In the genomic region with DNA sequence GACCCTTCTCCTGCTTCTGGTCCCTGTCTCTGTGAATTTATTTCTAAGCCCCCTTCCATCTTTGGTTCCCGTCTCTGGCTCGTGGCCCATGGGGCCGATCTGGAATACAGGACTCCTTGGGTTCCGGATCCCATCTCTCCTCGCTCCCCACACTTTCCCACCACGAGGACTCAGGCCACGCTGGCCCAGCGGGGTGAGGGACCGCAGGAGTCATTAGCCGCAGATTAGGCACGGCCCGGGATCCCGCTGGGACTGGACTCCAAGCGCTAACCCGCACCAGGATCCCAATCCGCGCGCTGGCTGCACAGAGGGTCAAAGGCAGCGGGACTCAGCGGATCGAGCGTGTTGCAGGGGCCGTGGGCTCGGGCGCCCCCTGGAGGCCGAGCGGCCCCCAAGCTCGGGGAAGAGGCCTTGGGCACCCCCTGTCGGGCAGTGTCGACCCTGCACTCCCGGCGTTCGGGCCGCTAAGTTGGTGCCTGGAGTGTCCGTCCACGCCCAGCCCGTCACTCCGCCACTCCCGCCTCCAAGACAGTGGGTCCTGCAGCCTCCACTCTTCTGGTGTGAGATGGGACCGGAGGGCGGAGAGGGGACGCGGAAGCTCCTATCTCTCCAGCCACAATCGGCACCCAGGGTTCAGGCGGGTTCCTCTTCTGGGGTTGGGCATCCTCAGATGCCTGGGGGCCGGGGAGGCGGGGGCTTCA, we compare ENCODE assay signal across 8 cellular contexts. TPM values are rescaled to one million over a fixed set of nuclear protein-coding genes. Genes with fewer than 3 reads are reported as not detected.
DNase-seq lines count a peak whose midpoint lies in the region; ATAC-seq and TF ChIP-seq lines count a peak whose summit lies in the region.

No MANE protein-coding gene starts in this region.

- H3K4me2 ChIP-seq in osteoblast (ENCODE audit: insufficient read depth, low read length) = peak overlapping the region; percentile 93

- H3K27me3 ChIP-seq in osteoblast (ENCODE audit: insufficient read depth, low read length) = peaks cover 40% of the 10 kb centered on the region
- no peaks in the 10 kb centered on the region for H3K27me3 ChIP-seq in testis

- TF ChIP-seq CTCF in osteoblast (IDR thresholded peaks at IDR 0.05; ENCODE audit: extremely low read depth, low read depth, low read length) (peak; percentile 100), testis (IDR thresholded peaks at IDR 0.05) (peak; percentile 99 to 100 (median 100))

- DNase-seq in ELR (ENCODE audit: low read depth) = peak; percentile 87
- peak; percentile 92 for DNase-seq in LoVo (ENCODE audit: low spot score)
- DNase-seq in SHP77 treated with DMSO at 0.1 percent for 48 hours (lab: John Stamatoyannopoulos, UW) = peak; percentile 75
- DNase-seq in activated naive CD4-positive, alpha-beta T cell (lab: John Stamatoyannopoulos, UW) = peak; percentile 77 to 87 (median 78)
- DNase-seq in germinal center (ENCODE audit: low spot score) = peak; percentile 93
- DNase-seq in osteoblast (ENCODE audit: insufficient read length, low spot score, missing footprints) = peak; percentile 99
- DNase-seq in testis = peak; percentile 90

- no peak for TF ChIP-seq POLR2A in testis (IDR thresholded peaks at IDR 0.05)

- H3K4me3 ChIP-seq in osteoblast (ENCODE audit: insufficient read depth, low read length) (peak overlapping the region; percentile 79), testis (peak overlapping the region; percentile 46 to 48)

- H3K9me3 ChIP-seq in osteoblast (ENCODE audit: low read depth, low read length) (no peaks in the 10 kb centered on the region), testis (no peaks in the 10 kb centered on the region)

- peaks cover 15% of the 10 kb centered on the region for H4K20me1 ChIP-seq in osteoblast (ENCODE audit: insufficient read depth, low read length)

- ATAC-seq in GM21786 (IDR thresholded peaks at IDR 0.05; ENCODE audit: unreplicated experiment) = peak; percentile 41

- H3K36me3 ChIP-seq in osteoblast (ENCODE audit: insufficient read depth, low read length) (peaks cover 9% of the 10 kb centered on the region), testis (ENCODE audit: low read depth, missing control alignments) (no peaks in the 10 kb centered on the region)

- intact Hi-C loops in testis (cut with DNase I; ENCODE audit: low total_unique reads) = no loop called here

- peak overlapping the region; percentile 35 for H2AFZ ChIP-seq in osteoblast (ENCODE audit: low read length)

- H3K4me1 ChIP-seq in osteoblast (ENCODE audit: insufficient read depth, low read length) (peaks cover 41% of the 10 kb centered on the region), testis (peaks cover 34% of the 10 kb centered on the region)

- H3K79me2 ChIP-seq in osteoblast (ENCODE audit: insufficient read depth, low read length) = no peaks in the 10 kb centered on the region

- 2 to 4% methylated on average over 22 to 24 of the region's 47 CpGs for WGBS in testis, 2 donors

- H3K27ac ChIP-seq in osteoblast (ENCODE audit: low read depth, low read length) (peak overlapping the region; percentile 23), testis (no peak overlapping the region)

RNA-seq across cellular contexts. Expression of gene SHMT2, which starts 9.5 kb away (rescaled TPM):
- total RNA-seq in osteoblast = 384 and 408 TPM in 2 replicates
- 10 to 100 TPM; 25.9 to 33.9 TPM for total RNA-seq in testis
- 24.8 TPM for polyA plus RNA-seq in testis (ENCODE audit: insufficient read depth, low read depth, low replicate concordance)

RNA-seq across cellular contexts. Expression of gene STAC3, which starts 12.0 kb away (rescaled TPM):
- total RNA-seq in osteoblast (0.36 and 0.59 TPM in 2 replicates), testis (10 to 100 TPM in 1 of 2 donors, 1 to 10 TPM in 1; 5.0 to 12.0 TPM)
- polyA plus RNA-seq in testis (ENCODE audit: insufficient read depth, low read depth, low replicate concordance) = 23.4 TPM

RNA-seq across cellular contexts. Expression of gene NXPH4, which starts 22.4 kb away (rescaled TPM):
- total RNA-seq in osteoblast (0.88 and 1.1 TPM in 2 replicates), testis (1 to 10 TPM; 7.5 to 7.7 TPM)
- polyA plus RNA-seq in testis (ENCODE audit: insufficient read depth, low read depth, low replicate concordance) = 1.8 TPM

Comparison
In these comparisons a context has a peak if more than half of its experiments do, and no peak if none do; other contexts are left out.
1. RNA of gene SHMT2, which starts 9.5 kb away (total RNA-seq): 384 to 408 TPM in osteoblast; 25.9 to 33.9 TPM in testis; every median in the first group is over 10 times any median in the second.
2. Peak in every context shown above with its lines, with median percentiles within 50 percentile points of each other: DNase-seq.